ENCODE assay signal across 1 cellular context in the genomic region with DNA sequence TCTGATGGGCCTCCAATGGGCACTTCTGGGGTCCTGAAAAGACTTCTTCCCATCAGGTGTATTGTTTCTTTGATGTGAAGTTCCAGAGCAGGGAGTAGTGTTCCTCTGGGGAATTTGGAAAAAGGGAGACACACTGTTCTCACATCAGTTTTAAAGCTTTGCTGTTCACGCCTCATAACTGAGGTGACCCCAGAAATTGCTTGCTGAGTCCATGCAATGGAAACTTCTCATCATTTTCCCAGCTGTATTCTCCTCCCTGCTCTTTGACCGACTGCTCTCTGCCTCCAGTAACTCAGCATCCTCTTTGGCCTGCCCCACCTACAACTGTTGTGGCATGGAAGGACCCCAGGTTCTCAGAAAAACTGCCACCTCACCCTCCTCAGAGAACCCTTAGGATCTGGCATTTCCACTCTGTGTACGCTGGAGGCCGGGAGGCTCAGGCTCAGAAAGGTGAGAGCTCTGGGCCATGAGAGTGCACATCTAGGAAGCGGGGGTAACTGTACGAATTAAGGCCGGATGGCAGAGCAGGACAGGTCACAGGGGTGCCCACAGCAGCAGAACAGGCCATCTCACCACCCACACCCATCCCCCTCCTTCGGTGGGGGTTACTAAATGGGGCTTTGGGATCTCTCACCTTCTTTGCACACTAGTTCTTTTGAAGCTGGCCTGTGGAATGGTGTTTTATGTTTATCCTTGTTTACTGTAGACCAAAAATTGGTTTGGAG.
TF ChIP-seq lines count a peak whose summit lies in the region.

No MANE protein-coding gene starts in this region.

TF ChIP-seq in IMR-90, 13 proteins besides CTCF, POLR2A, EP300 and RAD21:
- TF ChIP-seq, protein P1, sequence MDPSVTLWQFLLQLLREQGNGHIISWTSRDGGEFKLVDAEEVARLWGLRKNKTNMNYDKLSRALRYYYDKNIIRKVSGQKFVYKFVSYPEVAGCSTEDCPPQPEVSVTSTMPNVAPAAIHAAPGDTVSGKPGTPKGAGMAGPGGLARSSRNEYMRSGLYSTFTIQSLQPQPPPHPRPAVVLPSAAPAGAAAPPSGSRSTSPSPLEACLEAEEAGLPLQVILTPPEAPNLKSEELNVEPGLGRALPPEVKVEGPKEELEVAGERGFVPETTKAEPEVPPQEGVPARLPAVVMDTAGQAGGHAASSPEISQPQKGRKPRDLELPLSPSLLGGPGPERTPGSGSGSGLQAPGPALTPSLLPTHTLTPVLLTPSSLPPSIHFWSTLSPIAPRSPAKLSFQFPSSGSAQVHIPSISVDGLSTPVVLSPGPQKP (IDR thresholded peaks at IDR 0.05; ENCODE audit: borderline replicate concordance, low read depth, low read length), result no peak
- TF ChIP-seq, protein P2, sequence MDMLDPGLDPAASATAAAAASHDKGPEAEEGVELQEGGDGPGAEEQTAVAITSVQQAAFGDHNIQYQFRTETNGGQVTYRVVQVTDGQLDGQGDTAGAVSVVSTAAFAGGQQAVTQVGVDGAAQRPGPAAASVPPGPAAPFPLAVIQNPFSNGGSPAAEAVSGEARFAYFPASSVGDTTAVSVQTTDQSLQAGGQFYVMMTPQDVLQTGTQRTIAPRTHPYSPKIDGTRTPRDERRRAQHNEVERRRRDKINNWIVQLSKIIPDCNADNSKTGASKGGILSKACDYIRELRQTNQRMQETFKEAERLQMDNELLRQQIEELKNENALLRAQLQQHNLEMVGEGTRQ (IDR thresholded peaks at IDR 0.05; ENCODE audit: low read depth, low read length), result no peak
- TF ChIP-seq CHD1 (IDR thresholded peaks at IDR 0.05; ENCODE audit: low read depth, low read length), result no peak
